In the genomic region with DNA sequence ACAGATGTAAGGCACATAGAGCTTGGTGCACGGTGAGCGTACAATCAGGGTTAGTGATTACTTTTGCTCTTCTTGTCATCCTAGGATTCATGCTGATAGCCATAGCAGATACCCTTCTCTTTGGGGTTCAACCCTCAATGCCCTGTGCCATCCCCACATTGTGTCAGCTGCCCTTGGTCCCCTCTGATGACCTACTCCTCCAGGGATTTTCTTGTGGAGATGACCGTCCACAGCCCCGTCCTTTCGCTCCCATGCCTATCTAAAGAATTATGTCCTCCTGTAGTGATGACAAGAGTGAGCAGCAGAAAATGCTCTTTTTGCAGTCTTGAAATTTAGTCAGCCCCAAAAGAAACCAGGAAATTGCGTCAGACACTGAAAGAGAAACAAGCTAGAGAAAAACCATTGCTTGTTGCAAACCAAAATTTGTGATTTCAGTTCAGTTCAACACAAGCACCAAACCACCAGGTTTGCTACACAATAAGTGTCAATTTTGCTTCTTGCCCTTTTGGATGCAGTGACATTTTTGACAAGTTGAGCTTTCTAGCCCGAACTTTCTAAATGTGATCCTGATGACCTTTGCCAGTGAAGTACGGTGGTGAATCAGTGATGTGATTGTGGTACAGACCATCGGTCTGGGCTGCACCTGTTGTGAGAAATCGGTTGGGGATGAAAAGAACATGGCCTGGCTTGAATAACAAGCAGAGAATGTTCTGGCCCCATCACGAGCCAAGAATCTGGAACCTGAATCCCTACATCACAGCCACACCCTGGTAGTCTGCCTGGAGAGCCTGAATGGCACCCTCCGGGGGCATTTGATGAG, we compare ENCODE assay signal across 9 cellular contexts. TPM values are rescaled to one million over a fixed set of nuclear protein-coding genes. Genes with fewer than 3 reads are reported as not detected.
DNase-seq lines count a peak whose midpoint lies in the region; ATAC-seq and TF ChIP-seq lines count a peak whose summit lies in the region.
"Had no signal": no experiment of that assay in that cellular context is flagged by ENCODE, and none has a peak within 500 bp of the region (broad histone marks: within the 10 kb centered on the region; RNA-seq: fewer than 3 reads in every experiment).

No MANE protein-coding gene starts in this region.

- H3K4ac ChIP-seq in trophoblast cell (ENCODE audit: low read depth, low read length): no peak overlapping the region

- no peak overlapping the region for H3K18ac ChIP-seq in trophoblast cell (ENCODE audit: low read length)

- no peaks in the 10 kb centered on the region for H4K20me1 ChIP-seq in MM.1S (ENCODE audit: insufficient read depth, low read length)

- POLR2A ChIA-PET in CD8-positive, alpha-beta memory T cell (lab: Charles Lee): interaction anchor here (0.5 to 2.4 kb wide), 12 partner anchors 9 to 1775 kb away, joined by 3 to 15 read pairs (median 3); a partner anchor contains a TSS

- peak in 3 of 5 donors; percentile 54 to 68 (median 59) for DNase-seq in CD8-positive, alpha-beta memory T cell
- DNase-seq in MM.1S (peak; percentile 83), fibroblast of the aortic adventitia (ENCODE audit: low read depth) (peak; percentile 58), posterior vena cava (ENCODE audit: low spot score) (no peak), trophoblast cell (no peak), putamen (ENCODE audit: low spot score) (no peak), NCI-H774 (lab: John Stamatoyannopoulos, UW) (no peak)
- DNase-seq: SK-N-SH had no signal

- H3K9me3 Mint-ChIP-seq in CD8-positive, alpha-beta memory T cell: no peaks in the 10 kb centered on the region

- WGBS in trophoblast cell (ENCODE audit: extremely low coverage, insufficient coverage, insufficient read length): no CpG with 5 or more reads among the region's 12 CpGs

- H3K27ac ChIP-seq in CD8-positive, alpha-beta memory T cell (ENCODE audit: low read depth, low read length): peak overlapping the region; percentile 79
- H3K27ac ChIP-seq in MM.1S (ENCODE audit: low read length) (peak overlapping the region; percentile 78), trophoblast cell (ENCODE audit: low read depth, low read length) (no peak overlapping the region)

- peak overlapping the region; percentile 44 to 84 (median 79) for H3K4me3 Mint-ChIP-seq in CD8-positive, alpha-beta memory T cell

- TF ChIP-seq CTCF in MM.1S (IDR thresholded peaks at IDR 0.05; ENCODE audit: low read length): no peak
- no peak for TF ChIP-seq CTCF in fibroblast of the aortic adventitia (IDR thresholded peaks at IDR 0.05; ENCODE audit: insufficient read depth, low read length)

- H3K23ac ChIP-seq in trophoblast cell (ENCODE audit: low read length): no peak overlapping the region

- H4K8ac ChIP-seq in trophoblast cell (ENCODE audit: low read depth, low read length): no peak overlapping the region

- CTCF ChIA-PET in CD8-positive, alpha-beta memory T cell (lab: Charles Lee): interaction anchor here (1.0 to 3.6 kb wide), 12 partner anchors 9 to 58 kb away, joined by 4 to 38 read pairs (median 6); a partner anchor contains a TSS

- H3K9me3 ChIP-seq in CD8-positive, alpha-beta memory T cell (ENCODE audit: low read length): no peaks in the 10 kb centered on the region
- H3K9me3 ChIP-seq in MM.1S (replicated peaks; ENCODE audit: insufficient read depth, low read length) (no peaks in the 10 kb centered on the region), trophoblast cell (ENCODE audit: insufficient read depth, low read depth, low read length) (no peaks in the 10 kb centered on the region)
- H3K9me3 ChIP-seq: SK-N-SH had no signal

- H3K27ac Mint-ChIP-seq in CD8-positive, alpha-beta memory T cell: peak overlapping the region; percentile 92 to 98 (median 97)

- H2BK12ac ChIP-seq in trophoblast cell (ENCODE audit: low read length): no peak overlapping the region

- peak; percentile 37 for ATAC-seq in GM21423 (IDR thresholded peaks at IDR 0.05; ENCODE audit: unreplicated experiment)

- intact Hi-C loops in posterior vena cava (cut with DNase I): no loop called here

- H2BK120ac ChIP-seq in trophoblast cell (ENCODE audit: insufficient read depth, low read length, poor library complexity): no peak overlapping the region

- no peaks in the 10 kb centered on the region for H3K36me3 ChIP-seq in CD8-positive, alpha-beta memory T cell (ENCODE audit: insufficient read depth, low read length)
- H3K36me3 ChIP-seq in MM.1S (replicated peaks; ENCODE audit: insufficient read depth, low read length): no peaks in the 10 kb centered on the region
- H3K36me3 ChIP-seq in trophoblast cell (ENCODE audit: control insufficient read depth in 1 of 2, insufficient read depth in 2 of 2, low read length in 2 of 2): no peaks in the 10 kb centered on the region

- H2AFZ ChIP-seq in MM.1S (ENCODE audit: low read length): peak overlapping the region; percentile 37
- no peak overlapping the region for H2AFZ ChIP-seq in trophoblast cell (ENCODE audit: insufficient read depth, low read length, poor library complexity)

- no peak overlapping the region for H3K14ac ChIP-seq in trophoblast cell (ENCODE audit: low read length)

- no peaks in the 10 kb centered on the region for H3K9me2 ChIP-seq in MM.1S (replicated peaks; ENCODE audit: insufficient read depth, low read length)
- H3K9me2 ChIP-seq: SK-N-SH had no signal

- no peak overlapping the region for H2BK5ac ChIP-seq in trophoblast cell (ENCODE audit: low read depth, low read length, poor library complexity)

- peak overlapping the region; percentile 43 for H3K9ac ChIP-seq in MM.1S (ENCODE audit: low read length)
- no peak overlapping the region for H3K9ac ChIP-seq in trophoblast cell (ENCODE audit: low read length)
- H3K9ac ChIP-seq: SK-N-SH had no signal

- H4K91ac ChIP-seq in trophoblast cell (ENCODE audit: low read depth, low read length): no peak overlapping the region

- H3K79me2 ChIP-seq in MM.1S (ENCODE audit: low read length): no peaks in the 10 kb centered on the region
- no peaks in the 10 kb centered on the region for H3K79me2 ChIP-seq in trophoblast cell (ENCODE audit: control insufficient read depth, insufficient read depth, low read length, poor library complexity)

- peaks cover 26% of the 10 kb centered on the region for H3F3A ChIP-seq in MM.1S (ENCODE audit: insufficient read depth, low read length)

- peaks cover 69 to 91% (median 72%) of the 10 kb centered on the region in 3 donors for H3K4me1 Mint-ChIP-seq in CD8-positive, alpha-beta memory T cell

- H3K27me3 Mint-ChIP-seq in CD8-positive, alpha-beta memory T cell: peaks cover 0 to 3% of the 10 kb centered on the region in 2 donors

- H4K12ac ChIP-seq in trophoblast cell (ENCODE audit: low read depth, low read length): no peak overlapping the region

- no peaks in the 10 kb centered on the region for H3K79me1 ChIP-seq in trophoblast cell (ENCODE audit: low read length)

- H3K4me2 ChIP-seq in MM.1S (ENCODE audit: low read depth, low read length) (peak overlapping the region; percentile 73), trophoblast cell (ENCODE audit: low read length) (no peak overlapping the region)
- H3K4me2 ChIP-seq: SK-N-SH had no signal

- no peak overlapping the region for H2AK5ac ChIP-seq in trophoblast cell (ENCODE audit: low read length)

- peak overlapping the region; percentile 44 for H3K4me3 ChIP-seq in CD8-positive, alpha-beta memory T cell (ENCODE audit: low read length)
- H3K4me3 ChIP-seq in MM.1S (ENCODE audit: low read length) (peak overlapping the region; percentile 48), fibroblast of the aortic adventitia (ENCODE audit: low read depth, low read length) (no peak overlapping the region), trophoblast cell (ENCODE audit: low read depth, low read length) (no peak overlapping the region)

- peaks cover 79% of the 10 kb centered on the region for H3K4me1 ChIP-seq in CD8-positive, alpha-beta memory T cell (ENCODE audit: insufficient read depth, low read length)
- peaks cover 27% of the 10 kb centered on the region for H3K4me1 ChIP-seq in MM.1S (ENCODE audit: low read length)
- peaks cover 0 to 3% of the 10 kb centered on the region in 2 experiments for H3K4me1 ChIP-seq in trophoblast cell (ENCODE audit: control insufficient read depth in 1 of 2, insufficient read depth in 2 of 2, low read length in 2 of 2)

- peaks cover 0 to 3% (median 2%) of the 10 kb centered on the region in 3 donors for H3K36me3 Mint-ChIP-seq in CD8-positive, alpha-beta memory T cell

- H3K27me3 ChIP-seq in CD8-positive, alpha-beta memory T cell (ENCODE audit: insufficient read depth, low read length, poor library complexity, severe bottlenecking): no peaks in the 10 kb centered on the region
- no peaks in the 10 kb centered on the region for H3K27me3 ChIP-seq in MM.1S (replicated peaks; ENCODE audit: insufficient read depth, low read length)
- no peaks in the 10 kb centered on the region for H3K27me3 ChIP-seq in trophoblast cell (ENCODE audit: insufficient read depth, low read length)

RNA-seq across cellular contexts. Expression of a gene that starts 41.3 kb away (rescaled TPM):
- 10 to 100 TPM; 33.5 to 39.4 TPM for total RNA-seq in CD8-positive, alpha-beta memory T cell
- polyA plus RNA-seq in CD8-positive, alpha-beta memory T cell: 113 TPM
- 4.2 and 10.1 TPM in 2 replicates for total RNA-seq in fibroblast of the aortic adventitia (ENCODE audit: low replicate concordance)
- 10 to 100 TPM in 1 of 2 donors, 1 to 10 TPM in 1; 9.2 to 10.7 TPM for total RNA-seq in posterior vena cava
- polyA plus RNA-seq in trophoblast cell (2013): 16.7 and 18.6 TPM in 2 replicates

Comparison
In these comparisons a context has a peak if more than half of its experiments do, and no peak if none do; other contexts are left out.
1. DNase-seq: peak in CD8-positive, alpha-beta memory T cell (3 of 5), MM.1S (single experiment) and fibroblast of the aortic adventitia (single experiment); none in posterior vena cava (single experiment), trophoblast cell (0 of 2), putamen (single experiment) and NCI-H774 (single experiment).
2. H3K4me3 ChIP-seq: peak in CD8-positive, alpha-beta memory T cell (single experiment) and MM.1S (single experiment); none in fibroblast of the aortic adventitia (single experiment) and trophoblast cell (single experiment).